In the genomic region with DNA sequence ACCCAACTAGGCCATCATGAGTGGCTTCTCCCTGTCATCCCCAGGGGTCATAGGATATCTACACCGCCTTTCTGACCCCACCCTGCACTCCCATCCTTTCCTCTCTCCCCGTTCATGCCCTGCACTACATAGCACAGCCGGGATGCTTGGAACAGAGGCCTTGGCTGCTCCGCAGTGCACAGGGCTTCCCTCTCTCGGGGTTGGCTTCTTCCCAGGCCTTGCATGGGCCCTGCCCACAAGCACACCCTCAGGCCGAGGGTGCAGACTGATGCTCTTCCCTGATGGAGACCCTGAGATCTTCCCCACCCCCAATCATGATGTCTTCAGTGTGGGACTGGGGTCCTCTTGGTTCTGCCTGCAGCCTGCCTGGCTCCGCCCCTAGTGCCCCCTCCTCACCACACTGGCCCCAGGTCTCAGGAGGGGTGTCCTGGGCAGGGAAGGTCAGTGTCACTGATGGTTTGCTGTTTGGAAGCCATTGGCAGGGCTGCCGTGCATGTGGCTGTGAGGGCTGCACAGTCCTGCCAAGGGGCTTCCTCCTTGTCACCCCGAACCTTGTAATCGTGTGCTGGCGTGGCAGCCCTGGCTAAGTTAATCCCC, we compare ENCODE assay signal across 1 cellular context.
TF ChIP-seq lines count a peak whose summit lies in the region.

No MANE protein-coding gene starts in this region.

TF ChIP-seq in K562, 482 proteins besides CTCF, POLR2A, EP300 and RAD21:
- TF ChIP-seq, protein P1, sequence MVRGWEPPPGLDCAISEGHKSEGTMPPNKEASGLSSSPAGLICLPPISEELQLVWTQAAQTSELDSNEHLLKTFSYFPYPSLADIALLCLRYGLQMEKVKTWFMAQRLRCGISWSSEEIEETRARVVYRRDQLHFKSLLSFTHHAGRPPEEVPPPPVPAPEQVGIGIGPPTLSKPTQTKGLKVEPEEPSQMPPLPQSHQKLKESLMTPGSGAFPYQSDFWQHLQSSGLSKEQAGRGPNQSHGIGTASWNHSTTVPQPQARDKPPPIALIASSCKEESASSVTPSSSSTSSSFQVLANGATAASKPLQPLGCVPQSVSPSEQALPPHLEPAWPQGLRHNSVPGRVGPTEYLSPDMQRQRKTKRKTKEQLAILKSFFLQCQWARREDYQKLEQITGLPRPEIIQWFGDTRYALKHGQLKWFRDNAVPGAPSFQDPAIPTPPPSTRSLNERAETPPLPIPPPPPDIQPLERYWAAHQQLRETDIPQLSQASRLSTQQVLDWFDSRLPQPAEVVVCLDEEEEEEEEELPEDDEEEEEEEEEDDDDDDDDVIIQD (CRISPR knock-in tag; IDR thresholded peaks at IDR 0.05) = no peak
- TF ChIP-seq POLR2G (IDR thresholded peaks at IDR 0.05; ENCODE audit: low read depth, low read length) = peak; percentile 49; the same call in 1 of the 2 replicates
- no peak for TF ChIP-seq ZNF197 (CRISPR knock-in tag; IDR thresholded peaks at IDR 0.05; ENCODE audit: low read depth)
- no peak for TF ChIP-seq YBX1 (IDR thresholded peaks at IDR 0.05)
- 0 out of 2 replicates have a peak, but pooled peaks have one; percentile 5 for TF ChIP-seq RBFOX2 (IDR thresholded peaks at IDR 0.05; ENCODE audit: low read depth, low read length)
- TF ChIP-seq ILK (tag; IDR thresholded peaks at IDR 0.05; ENCODE audit: borderline replicate concordance, low read depth) = no peak
